9 cellular contexts compared by ENCODE assay signal in genomic region chr12:26746315-26746714, GRCh38.
DNase-seq lines count a peak whose midpoint lies in the region; ATAC-seq and TF ChIP-seq lines count a peak whose summit lies in the region.
"Had no signal": no experiment of that assay in that cellular context is flagged by ENCODE, and none has a peak within 500 bp of the region (broad histone marks: within the 10 kb centered on the region; RNA-seq: fewer than 3 reads in every experiment).

No MANE protein-coding gene starts in this region.

- no peak overlapping the region for H3K4me3 Mint-ChIP-seq in activated CD8-positive, alpha-beta memory T cell treated with anti-CD3 and anti-CD28 coated beads, Interleukin-2, amount 10 ng/mL, durations not matched to agents 7 days and 5 days

- H3K9me3 Mint-ChIP-seq in activated CD8-positive, alpha-beta memory T cell treated with anti-CD3 and anti-CD28 coated beads, Interleukin-2, amount 10 ng/mL, durations not matched to agents 7 days and 5 days (ENCODE audit: low read depth) = no peaks in the 10 kb centered on the region

- no peak for ATAC-seq in HG03108 (IDR thresholded peaks at IDR 0.05; ENCODE audit: unreplicated experiment)
- no peak for ATAC-seq in HG02973 (IDR thresholded peaks at IDR 0.05; ENCODE audit: unreplicated experiment)
- ATAC-seq in activated CD8-positive, alpha-beta memory T cell treated with anti-CD3 and anti-CD28 coated beads, Interleukin-2, amount 10 ng/mL, durations not matched to agents 7 days and 5 days = no peak

- peaks cover 49% of the 10 kb centered on the region for H3K4me1 Mint-ChIP-seq in activated CD8-positive, alpha-beta memory T cell treated with anti-CD3 and anti-CD28 coated beads, Interleukin-2, amount 10 ng/mL, durations not matched to agents 7 days and 5 days

- peaks cover 13% of the 10 kb centered on the region for H3K36me3 Mint-ChIP-seq in activated CD8-positive, alpha-beta memory T cell treated with anti-CD3 and anti-CD28 coated beads, Interleukin-2, amount 10 ng/mL, durations not matched to agents 7 days and 5 days

- no peak overlapping the region for H3K27ac Mint-ChIP-seq in activated CD8-positive, alpha-beta memory T cell treated with anti-CD3 and anti-CD28 coated beads, Interleukin-2, amount 10 ng/mL, durations not matched to agents 7 days and 5 days

- H3K27me3 Mint-ChIP-seq in activated CD8-positive, alpha-beta memory T cell treated with anti-CD3 and anti-CD28 coated beads, Interleukin-2, amount 10 ng/mL, durations not matched to agents 7 days and 5 days = no peaks in the 10 kb centered on the region

- no peak for TF ChIP-seq CTCF in GM12865 (IDR thresholded peaks at IDR 0.05; ENCODE audit: insufficient read depth, low read depth, low read length, missing control alignments)

- CTCF ChIA-PET in activated CD8-positive, alpha-beta memory T cell treated with anti-CD3 and anti-CD28 coated beads, Interleukin-2, amount 10 ng/mL, durations not matched to agents 7 days and 5 days (lab: Charles Lee) = interaction anchor here (0.9 kb wide), 1 partner anchor 10 kb away, joined by 3 read pairs; no protein-coding TSS in a partner anchor

- peak; percentile 18 for DNase-seq in GM12865 (ENCODE audit: low read depth)
- peak; percentile 94 for DNase-seq in NCI-H526 treated with DMSO at 0.1 percent for 48 hours (lab: John Stamatoyannopoulos, UW)
- DNase-seq in dedifferentiated amniotic fluid mesenchymal stem cell (ENCODE audit: extremely low spot score) = peak; percentile 40
- DNase-seq in renal cortical epithelial cell (ENCODE audit: low read depth) = peak; percentile 75
- DNase-seq in activated CD8-positive, alpha-beta memory T cell treated with anti-CD3 and anti-CD28 coated beads, Interleukin-2, amount 10 ng/mL, durations not matched to agents 7 days and 5 days = no peak
- DNase-seq in SHP77 treated with DMSO at 0.1 percent for 48 hours (lab: John Stamatoyannopoulos, UW) = no peak
- DNase-seq: WERI-Rb-1 had no signal

- H3K4me3 ChIP-seq in GM12865 (ENCODE audit: low read depth, low read length) = no peak overlapping the region

Comparison
In these comparisons a context has a peak if more than half of its experiments do, and no peak if none do; other contexts are left out.
1. DNase-seq: peak in GM12865 (single experiment), NCI-H526 treated with DMSO at 0.1 percent for 48 hours (single experiment), dedifferentiated amniotic fluid mesenchymal stem cell (single experiment) and renal cortical epithelial cell (single experiment); none in activated CD8-positive, alpha-beta memory T cell treated with anti-CD3 and anti-CD28 coated beads, Interleukin-2, amount 10 ng/mL, durations not matched to agents 7 days and 5 days (single experiment) and SHP77 treated with DMSO at 0.1 percent for 48 hours (single experiment).